In the genomic region with DNA sequence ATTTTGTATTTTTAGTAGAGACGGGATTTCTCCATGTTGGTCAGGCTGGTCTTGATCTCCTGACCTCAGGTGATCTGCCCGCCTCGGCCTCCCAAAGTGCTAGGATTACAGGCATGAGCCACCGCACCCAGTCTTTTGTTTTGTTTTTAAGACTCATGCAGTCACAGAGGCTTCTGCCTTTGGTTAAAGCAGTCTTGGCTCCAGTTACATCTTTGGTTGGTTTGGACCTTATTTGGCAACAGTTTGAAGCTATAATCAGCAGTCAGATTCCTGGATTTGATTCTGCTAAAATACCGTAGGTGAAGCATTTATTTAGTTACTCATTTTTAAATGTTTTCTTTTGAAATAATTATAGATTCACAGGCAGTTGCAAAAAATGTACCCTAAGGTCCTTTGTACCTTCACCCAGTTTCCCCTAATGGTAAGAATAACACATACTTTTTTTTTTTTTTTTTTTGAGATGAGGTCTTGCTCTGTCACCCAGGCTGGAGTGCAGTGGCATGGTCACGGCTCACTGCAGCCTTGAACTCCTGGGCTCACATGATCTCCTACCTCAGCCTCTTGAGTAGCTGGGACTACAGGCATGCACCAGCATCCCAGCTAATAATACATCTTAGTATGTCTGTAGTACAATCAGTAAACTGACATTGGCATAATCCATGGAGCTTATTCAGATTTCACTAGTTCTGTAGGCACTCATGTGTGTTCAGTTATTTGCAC, we compare ENCODE assay signal across 14 cellular contexts. TPM values are rescaled to one million over a fixed set of nuclear protein-coding genes. Genes with fewer than 3 reads are reported as not detected.
DNase-seq lines count a peak whose midpoint lies in the region; ATAC-seq, FAIRE-seq and TF ChIP-seq lines count a peak whose summit lies in the region.
"Had no signal": no experiment of that assay in that cellular context is flagged by ENCODE, and none has a peak within 500 bp of the region (broad histone marks: within the 10 kb centered on the region; RNA-seq: fewer than 3 reads in every experiment).

No MANE protein-coding gene starts in this region.

- H3K4me1 ChIP-seq in HEK293 (ENCODE audit: control insufficient read depth, insufficient read depth, low read length) (no peaks in the 10 kb centered on the region), astrocyte (ENCODE audit: insufficient read depth, low read length) (peaks cover 7% of the 10 kb centered on the region), kidney (ENCODE audit: control insufficient read depth in 1 of 2, insufficient read depth in 1 of 2, low read depth in 1 of 2, low read length in 2 of 2) (peaks cover 2 to 7% of the 10 kb centered on the region in 2 donors), tibial artery (peaks cover 0 to 49% (median 30%) of the 10 kb centered on the region in 4 donors)

- H3K27me3 ChIP-seq in astrocyte (ENCODE audit: insufficient read depth, low read length): no peaks in the 10 kb centered on the region
- H3K27me3 ChIP-seq in tibial artery: no peaks in the 10 kb centered on the region

- H3K27ac Mint-ChIP-seq in astrocyte (ENCODE audit: unreplicated experiment): no peak overlapping the region
- H3K27ac Mint-ChIP-seq: activated CD4-positive, alpha-beta memory T cell treated with anti-CD3 and anti-CD28 coated beads for 36 hours; WTC11 had no signal

- H3K79me2 ChIP-seq in astrocyte (ENCODE audit: insufficient read depth, low read length): no peaks in the 10 kb centered on the region

- H3K4me2 ChIP-seq in astrocyte (ENCODE audit: low read length): no peak overlapping the region

- no peak overlapping the region for H3K4me3 ChIP-seq in HEK293 (ENCODE audit: low read depth, low read length)
- no peak overlapping the region for H3K4me3 ChIP-seq in astrocyte (ENCODE audit: insufficient read depth, low read depth, low read length)
- no peak overlapping the region for H3K4me3 ChIP-seq in kidney (ENCODE audit: low read length in 2 of 2)
- H3K4me3 ChIP-seq in tibial artery: no peak overlapping the region

- H3K36me3 Mint-ChIP-seq in astrocyte (ENCODE audit: low read depth, unreplicated experiment): peaks cover 24% of the 10 kb centered on the region

- DNase-seq in astrocyte (ENCODE audit: low read depth) (peak; percentile 79), kidney (no peak), tibial artery (no peak)
- DNase-seq in activated CD4-positive, alpha-beta T cell treated with anti-CD3 and anti-CD28 coated beads, Interleukin-2, amount 50 U/mL, for 48 hours: no peak
- DNase-seq: activated CD4-positive, alpha-beta memory T cell treated with anti-CD3 and anti-CD28 coated beads for 36 hours; activated T-cell treated with anti-CD3 and anti-CD28 coated beads, Interleukin-2, amount 50 U/mL, for 4 hours; Calu3; NCI-H524 treated with DMSO at 0.1 percent for 48 hours had no signal

- ATAC-seq in GM19397 (IDR thresholded peaks at IDR 0.05; ENCODE audit: unreplicated experiment) (no peak), GM21786 (IDR thresholded peaks at IDR 0.05; ENCODE audit: unreplicated experiment) (no peak), HG03342 (IDR thresholded peaks at IDR 0.05; ENCODE audit: unreplicated experiment) (no peak)
- ATAC-seq: activated naive CD4-positive, alpha-beta T cell treated with anti-CD3 and anti-CD28 coated beads, Interleukin-2, amount 50 U/mL, for 72 hours; activated T-cell treated with anti-CD3 and anti-CD28 coated beads, Interleukin-2, amount 50 U/mL, for 4 hours; WTC11 had no signal

- H3K27ac ChIP-seq in HEK293 (ENCODE audit: extremely low read depth, low read depth, low read length) (no peak overlapping the region), astrocyte (ENCODE audit: low read depth, low read length) (no peak overlapping the region), kidney (ENCODE audit: low read depth in 2 of 2, low read length in 2 of 2) (peak overlapping the region; percentile 52 to 69), tibial artery (peak overlapping the region; percentile 70 to 75)

- H4K20me1 ChIP-seq in astrocyte (ENCODE audit: insufficient read depth, low read length): peaks cover 27% of the 10 kb centered on the region

- H3K36me3 ChIP-seq in HEK293 (ENCODE audit: control insufficient read depth in 2 of 2, insufficient read depth in 1 of 2, low read length in 2 of 2): peaks cover 0 to 39% of the 10 kb centered on the region in 2 experiments; a peak in 2 of 3 replicates
- H3K36me3 ChIP-seq in astrocyte (ENCODE audit: insufficient read depth, low read length): peaks cover 7% of the 10 kb centered on the region
- peaks cover 25 to 30% of the 10 kb centered on the region in 2 donors for H3K36me3 ChIP-seq in kidney (ENCODE audit: control insufficient read depth in 1 of 2, insufficient read depth in 2 of 2, low read length in 2 of 2)
- H3K36me3 ChIP-seq in tibial artery: peaks cover 29 to 54% (median 30%) of the 10 kb centered on the region in 3 donors

- no peaks in the 10 kb centered on the region for H3K4me1 Mint-ChIP-seq in astrocyte (ENCODE audit: low read depth, unreplicated experiment)
- H3K4me1 Mint-ChIP-seq: WTC11 had no signal

- no peaks in the 10 kb centered on the region for H3K27me3 Mint-ChIP-seq in astrocyte (ENCODE audit: low read depth, unreplicated experiment)
- H3K27me3 Mint-ChIP-seq: activated CD4-positive, alpha-beta memory T cell treated with anti-CD3 and anti-CD28 coated beads for 36 hours had no signal

- FAIRE-seq in astrocyte (lab: Jason Lieb, UNC): no peak
- FAIRE-seq in kidney (lab: Jason Lieb, UNC): no peak

- CTCF ChIA-PET in HEK293 (lab: Yijun Ruan, JAX): interaction anchor here (0.6 to 1.1 kb wide), 3 partner anchors 34 to 476 kb away, joined by 3 read pairs; no protein-coding TSS in a partner anchor

- POLR2A ChIA-PET in HEK293 (lab: Yijun Ruan, JAX): interaction anchor here (0.7 kb wide), 1 partner anchor 30 kb away, joined by 5 read pairs; no protein-coding TSS in a partner anchor

- H2AFZ ChIP-seq in astrocyte (ENCODE audit: low read depth, low read length): no peak overlapping the region

- H3K9me3 ChIP-seq in HEK293 (ENCODE audit: control insufficient read depth, insufficient read depth, low read depth, low read length): no peaks in the 10 kb centered on the region
- H3K9me3 ChIP-seq in astrocyte (ENCODE audit: insufficient read depth, low read depth, low read length): no peaks in the 10 kb centered on the region
- H3K9me3 ChIP-seq in kidney (ENCODE audit: control insufficient read depth in 1 of 2, low read length in 2 of 2): no peaks in the 10 kb centered on the region
- H3K9me3 ChIP-seq in tibial artery: no peaks in the 10 kb centered on the region

- H3K4me3 Mint-ChIP-seq in astrocyte (ENCODE audit: unreplicated experiment): no peak overlapping the region
- H3K4me3 Mint-ChIP-seq: activated CD4-positive, alpha-beta memory T cell treated with anti-CD3 and anti-CD28 coated beads for 36 hours; activated T-cell treated with anti-CD3 and anti-CD28 coated beads, Interleukin-2, amount 50 U/mL, for 4 hours; WTC11 had no signal

- no peaks in the 10 kb centered on the region for H3K9me3 Mint-ChIP-seq in astrocyte (ENCODE audit: unreplicated experiment)
- H3K9me3 Mint-ChIP-seq: activated CD4-positive, alpha-beta memory T cell treated with anti-CD3 and anti-CD28 coated beads for 36 hours; activated naive CD4-positive, alpha-beta T cell treated with anti-CD3 and anti-CD28 coated beads, Interleukin-2, amount 50 U/mL, for 72 hours; activated T-cell treated with anti-CD3 and anti-CD28 coated beads, Interleukin-2, amount 50 U/mL, for 4 hours; WTC11 had no signal

- H3K9ac ChIP-seq in astrocyte (ENCODE audit: low read length) (no peak overlapping the region), kidney (ENCODE audit: low read length in 2 of 2) (no peak overlapping the region)

- intact Hi-C loops in kidney (cut with DNase I) (no loop called here), tibial artery (cut with DNase I; ENCODE audit: low total_unique reads) (no loop called here)

- no peak for TF ChIP-seq CTCF in HEK293 (tag by site-specific recombination; IDR thresholded peaks at IDR 0.05)
- no peak for TF ChIP-seq CTCF in astrocyte (IDR thresholded peaks at IDR 0.05; ENCODE audit: insufficient read depth, low read depth, low read length)
- no peak for TF ChIP-seq CTCF in kidney (IDR thresholded peaks at IDR 0.05; ENCODE audit: borderline replicate concordance, extremely low read depth, insufficient read depth)
- no peak for TF ChIP-seq CTCF in tibial artery (IDR thresholded peaks at IDR 0.05)

TF ChIP-seq in HEK293, 187 proteins besides CTCF, POLR2A, EP300 and RAD21:
- TF ChIP-seq ZNF529 (tag by site-specific recombination; IDR thresholded peaks at IDR 0.05; ENCODE audit: insufficient replicate concordance) (peak; percentile 76), MYNN (tag by site-specific recombination; IDR thresholded peaks at IDR 0.05; ENCODE audit: borderline replicate concordance) (no peak)

RNA-seq across cellular contexts. Expression of gene USP20, which starts 15.7 kb away (rescaled TPM):
- 24.1 and 24.9 TPM in 2 replicates for total RNA-seq in astrocyte
- 28.8 TPM for total RNA-seq in kidney
- polyA plus RNA-seq in kidney (ENCODE audit: insufficient read depth, low read depth, low replicate concordance): 22.8 TPM

RNA-seq across cellular contexts. Expression of gene C9orf78, which starts 15.9 kb away (rescaled TPM):
- total RNA-seq in astrocyte (37.8 and 38.0 TPM in 2 replicates), kidney (39.7 TPM)
- 62.1 TPM for polyA plus RNA-seq in kidney (ENCODE audit: insufficient read depth, low read depth, low replicate concordance)

RNA-seq across cellular contexts. Expression of gene TOR1A, which starts 27.0 kb away (rescaled TPM):
- total RNA-seq in astrocyte (65.3 and 67.4 TPM in 2 replicates), kidney (29.2 TPM)
- 24.6 TPM for polyA plus RNA-seq in kidney (ENCODE audit: insufficient read depth, low read depth, low replicate concordance)

RNA-seq across cellular contexts. Expression of gene TOR1B, which starts 48.0 kb away (rescaled TPM):
- total RNA-seq in astrocyte (31.6 and 39.4 TPM in 2 replicates), kidney (21.4 TPM)
- 10.1 TPM for polyA plus RNA-seq in kidney (ENCODE audit: insufficient read depth, low read depth, low replicate concordance)

Comparison
In these comparisons a context has a peak if more than half of its experiments do, and no peak if none do; other contexts are left out.
1. H3K27ac ChIP-seq: peak in kidney (2 of 2) and tibial artery (2 of 2); none in HEK293 (single experiment) and astrocyte (single experiment).